In genomic region chr16:57590654-57591085, GRCh38 we compare ENCODE assay signal across 8 cellular contexts. TPM values are rescaled to one million over a fixed set of nuclear protein-coding genes. Genes with fewer than 3 reads are reported as not detected.
DNase-seq lines count a peak whose midpoint lies in the region; ATAC-seq, FAIRE-seq and TF ChIP-seq lines count a peak whose summit lies in the region.

No MANE protein-coding gene starts in this region.

- ATAC-seq in GM23338 (peak; percentile 20; the same call in 2 of the 3 replicates), GM18502 (IDR thresholded peaks at IDR 0.05; ENCODE audit: poor library complexity, unreplicated experiment) (no peak)

- no peaks in the 10 kb centered on the region for H3K79me2 ChIP-seq in GM23338 (replicated peaks; ENCODE audit: insufficient read depth)

- H3K9me2 ChIP-seq in GM23338 (ENCODE audit: insufficient read depth), result no peaks in the 10 kb centered on the region

- POLR2A ChIA-PET in AG04450 (lab: Yijun Ruan, JAX), result interaction anchor here (0.7 kb wide), 1 partner anchor 146 kb away, joined by 3 read pairs; no protein-coding TSS in a partner anchor
- POLR2A ChIA-PET in activated CD4-positive, alpha-beta memory T cell treated with anti-CD3 and anti-CD28 coated beads for 36 hours (lab: Charles Lee), result interaction anchor here (1.0 to 2.3 kb wide), 7 partner anchors 14 to 145 kb away, joined by 3 to 12 read pairs (median 4); partner anchors contain the start of gene KATNB1

- H4K20me1 ChIP-seq in GM23338 (replicated peaks; ENCODE audit: insufficient read depth), result no peaks in the 10 kb centered on the region

- peaks cover 5% of the 10 kb centered on the region for H3K27me3 Mint-ChIP-seq in GM23338 (ENCODE audit: insufficient read depth, low read depth, poor library complexity)
- H3K27me3 Mint-ChIP-seq in activated CD4-positive, alpha-beta memory T cell treated with anti-CD3 and anti-CD28 coated beads for 36 hours, result no peaks in the 10 kb centered on the region

- no peak overlapping the region for H3K4me2 ChIP-seq in GM23338

- no peaks in the 10 kb centered on the region for H3K36me3 ChIP-seq in GM23338 (ENCODE audit: insufficient read depth)
- H3K36me3 ChIP-seq in kidney epithelial cell (ENCODE audit: control insufficient read depth, insufficient read depth, low read length), result no peaks in the 10 kb centered on the region
- H3K36me3 ChIP-seq in small intestine (ENCODE audit: control insufficient read depth in 2 of 2, insufficient read depth in 2 of 2, low read length in 2 of 2), result no peaks in the 10 kb centered on the region

- no peaks in the 10 kb centered on the region for H3K9me3 ChIP-seq in AG04450 (ENCODE audit: control insufficient read depth, insufficient read depth, low read length)
- H3K9me3 ChIP-seq in small intestine (ENCODE audit: control insufficient read depth, low read depth), result no peaks in the 10 kb centered on the region

- H3K27me3 ChIP-seq in AG04450 (ENCODE audit: control insufficient read depth, insufficient read depth, low read length), result peaks cover 3% of the 10 kb centered on the region
- H3K27me3 ChIP-seq in GM23338 (ENCODE audit: insufficient read depth), result no peaks in the 10 kb centered on the region
- H3K27me3 ChIP-seq in kidney epithelial cell (ENCODE audit: control insufficient read depth, insufficient read depth, low read length), result no peaks in the 10 kb centered on the region
- H3K27me3 ChIP-seq in small intestine (ENCODE audit: control insufficient read depth in 2 of 2, insufficient read depth in 2 of 2, low read length in 2 of 2), result no peaks in the 10 kb centered on the region

- peak overlapping the region; percentile 83 for H3K27ac ChIP-seq in AG04450 (ENCODE audit: low read depth, low read length)
- H3K27ac ChIP-seq in GM23338 (ENCODE audit: low read depth), result no peak overlapping the region
- H3K27ac ChIP-seq in small intestine (ENCODE audit: low read depth in 1 of 2, low read length in 1 of 2), result peak overlapping the region in 1 of 2 donors; percentile 13

- intact Hi-C loops in activated CD4-positive, alpha-beta memory T cell treated with anti-CD3 and anti-CD28 coated beads for 36 hours (cut with micrococcal nuclease), result loop anchor here (1.0 to 5.0 kb wide), 8 partner anchors 12 to 408 kb away; partner anchors contain the start of genes ADGRG1 and KATNB1

- H3K4me3 ChIP-seq in AG04450 (ENCODE audit: low read depth, low read length) (no peak overlapping the region), GM23338 (no peak overlapping the region), kidney epithelial cell (ENCODE audit: low read depth, low read length) (no peak overlapping the region), small intestine (ENCODE audit: low read depth in 1 of 2, low read length in 2 of 2) (no peak overlapping the region)

- H3F3A ChIP-seq in GM23338 (replicated peaks; ENCODE audit: low read depth), result no peaks in the 10 kb centered on the region

- peaks cover 15% of the 10 kb centered on the region; the same call in 2 of the 3 replicates for H3K9me3 Mint-ChIP-seq in GM23338
- H3K9me3 Mint-ChIP-seq in activated CD4-positive, alpha-beta memory T cell treated with anti-CD3 and anti-CD28 coated beads for 36 hours, result peaks cover 3% of the 10 kb centered on the region

- no peak overlapping the region for H3K4me3 Mint-ChIP-seq in GM23338
- H3K4me3 Mint-ChIP-seq in activated CD4-positive, alpha-beta memory T cell treated with anti-CD3 and anti-CD28 coated beads for 36 hours, result peak overlapping the region; percentile 6

- H3K4me1 Mint-ChIP-seq in GM23338, result no peaks in the 10 kb centered on the region; the same call in 2 of the 3 replicates
- H3K4me1 Mint-ChIP-seq in activated CD4-positive, alpha-beta memory T cell treated with anti-CD3 and anti-CD28 coated beads for 36 hours (ENCODE audit: low read depth), result peaks cover 34% of the 10 kb centered on the region

- no peak overlapping the region for H3K27ac Mint-ChIP-seq in GM23338
- H3K27ac Mint-ChIP-seq in activated CD4-positive, alpha-beta memory T cell treated with anti-CD3 and anti-CD28 coated beads for 36 hours, result peak overlapping the region; percentile 93

- H3K36me3 Mint-ChIP-seq in GM23338 (ENCODE audit: low read depth), result no peaks in the 10 kb centered on the region
- H3K36me3 Mint-ChIP-seq in activated CD4-positive, alpha-beta memory T cell treated with anti-CD3 and anti-CD28 coated beads for 36 hours, result no peaks in the 10 kb centered on the region

- DNase-seq in AG04450 (ENCODE audit: low read depth, low spot score) (no peak), GM23338 (ENCODE audit: low spot score) (no peak), kidney epithelial cell (ENCODE audit: low read depth) (peak; percentile 23), NCI-H1105 (lab: John Stamatoyannopoulos, UW) (no peak), NCI-H1694 (lab: John Stamatoyannopoulos, UW) (no peak), small intestine (no peak)
- no peak for DNase-seq in activated CD4-positive, alpha-beta memory T cell treated with anti-CD3 and anti-CD28 coated beads for 36 hours

- H3K4me1 ChIP-seq in GM23338 (ENCODE audit: insufficient read depth), result no peaks in the 10 kb centered on the region
- no peaks in the 10 kb centered on the region for H3K4me1 ChIP-seq in small intestine (ENCODE audit: control insufficient read depth in 2 of 2, insufficient read depth in 1 of 2, low read depth in 1 of 2, low read length in 1 of 2)

- 59 to 74% (median 63%) methylated on average over 8 of the region's 8 CpGs for WGBS in small intestine, 3 donors

- TF ChIP-seq CTCF in AG04450 (IDR thresholded peaks at IDR 0.05; ENCODE audit: low read depth, low read length), result no peak
- no peak for TF ChIP-seq CTCF in GM23338 (conservative IDR thresholded peaks at IDR 0.05; ENCODE audit: low read depth in 2 of 2)
- TF ChIP-seq CTCF in kidney epithelial cell (IDR thresholded peaks at IDR 0.05; ENCODE audit: insufficient read depth, low read length, poor library complexity, severe bottlenecking), result no peak

- H2AFZ ChIP-seq in GM23338, result no peak overlapping the region

- no peak for FAIRE-seq in small intestine (lab: Jason Lieb, UNC)

- CTCF ChIA-PET in AG04450 (lab: Charles Lee), result interaction anchor here (0.5 to 8.4 kb wide), 25 partner anchors 9 to 618 kb away, joined by 3 to 94 read pairs (median 4); partner anchors contain the start of genes ADGRG1 and KATNB1
- CTCF ChIA-PET in activated CD4-positive, alpha-beta memory T cell treated with anti-CD3 and anti-CD28 coated beads for 36 hours (lab: Charles Lee), result interaction anchor here (0.5 to 16.4 kb wide), 20 partner anchors 9 to 273 kb away, joined by 3 to 250 read pairs (median 4); partner anchors contain the start of genes ADGRG1, CCDC102A and KATNB1

TF ChIP-seq in GM23338, 12 proteins besides CTCF, POLR2A, EP300 and RAD21:
- TF ChIP-seq EZH2phosphoT487 (IDR thresholded peaks at IDR 0.05; ENCODE audit: unreplicated experiment), result no peak
- no peak for TF ChIP-seq CREB1 (CRISPR knock-in tag; IDR thresholded peaks at IDR 0.05; ENCODE audit: low read depth)
- no peak for TF ChIP-seq ETS1 (IDR thresholded peaks at IDR 0.05)
- TF ChIP-seq NANOG (IDR thresholded peaks at IDR 0.05; ENCODE audit: borderline replicate concordance), result no peak
- no peak for TF ChIP-seq ZNF331 (CRISPR knock-in tag; IDR thresholded peaks at IDR 0.05; ENCODE audit: low read depth)
- TF ChIP-seq STAT1 (IDR thresholded peaks at IDR 0.05; ENCODE audit: unreplicated experiment), result no peak

RNA-seq across cellular contexts. Expression of gene ADGRG1, which starts 37.8 kb away (rescaled TPM):
- polyA plus RNA-seq in AG04450 (2011; rRNA removed), result 1.6 and 2.1 TPM in 2 replicates
- 2.6 and 3.3 TPM in 2 replicates for polyA minus RNA-seq in AG04450 (2011; rRNA and poly(A)+ RNA removed)
- 0.12 and 0.14 TPM in 2 replicates for total RNA-seq in GM23338 (2014; rRNA removed; shearing (Covaris generic))
- polyA plus RNA-seq in GM23338 (2016; fragmentation: Nextera tagmentation; extraction: Ambion mirVana), result 0.09 and 0.47 TPM in 2 replicates
- 1 to 10 TPM; 4.7 to 6.0 TPM for total RNA-seq in activated CD4-positive, alpha-beta memory T cell treated with anti-CD3 and anti-CD28 coated beads for 36 hours
- 143 and 150 TPM in 2 replicates for total RNA-seq in kidney epithelial cell
- polyA plus RNA-seq in small intestine, result 10 to 100 TPM in 1 of 3 donors, 1 to 10 TPM in 2; 4.1 to 47.8 (median 4.2) TPM

RNA-seq across cellular contexts. Expression of gene ADGRG5, which starts 48.2 kb away (rescaled TPM):
- not detected in 2 replicates for polyA plus RNA-seq in AG04450 (2011; rRNA removed)
- polyA minus RNA-seq in AG04450 (2011; rRNA and poly(A)+ RNA removed), result not detected in 2 replicates
- 5.5 and 11.1 TPM in 2 replicates for total RNA-seq in GM23338 (2014; rRNA removed; shearing (Covaris generic))
- polyA plus RNA-seq in GM23338 (2016; fragmentation: Nextera tagmentation; extraction: Ambion mirVana), result 2.2 and 2.6 TPM in 2 replicates
- total RNA-seq in activated CD4-positive, alpha-beta memory T cell treated with anti-CD3 and anti-CD28 coated beads for 36 hours, result 1 to 10 TPM; 6.7 to 6.9 TPM
- 1.0 and 2.5 TPM in 2 replicates for total RNA-seq in kidney epithelial cell
- polyA plus RNA-seq in small intestine, result 1 to 10 TPM; 2.4 to 3.9 (median 3.4) TPM

RNA-seq across cellular contexts. Expression of gene CCDC102A, which starts 54.3 kb away (rescaled TPM):
- polyA plus RNA-seq in AG04450 (2011; rRNA removed) (7.1 and 8.3 TPM in 2 replicates), GM23338 (2016; fragmentation: Nextera tagmentation; extraction: Ambion mirVana) (2.0 and 3.2 TPM in 2 replicates), small intestine (1 to 10 TPM; 1.1 to 2.8 (median 1.6) TPM)
- polyA minus RNA-seq in AG04450 (2011; rRNA and poly(A)+ RNA removed), result 3.5 and 5.7 TPM in 2 replicates
- 4.7 and 5.2 TPM in 2 replicates for total RNA-seq in GM23338 (2014; rRNA removed; shearing (Covaris generic))
- 1 to 10 TPM; 7.0 to 7.9 TPM for total RNA-seq in activated CD4-positive, alpha-beta memory T cell treated with anti-CD3 and anti-CD28 coated beads for 36 hours
- 11.4 and 14.0 TPM in 2 replicates for total RNA-seq in kidney epithelial cell

Comparison
In these comparisons a context has a peak if more than half of its experiments do, and no peak if none do; other contexts are left out.
1. RNA of gene ADGRG1, which starts 37.8 kb away (total RNA-seq): 143 to 150 TPM in kidney epithelial cell; 4.7 to 6.0 TPM in activated CD4-positive, alpha-beta memory T cell treated with anti-CD3 and anti-CD28 coated beads for 36 hours and 0.12 to 0.14 TPM in GM23338; every median in the first group is over 10 times any median in the second.